ENCODE assay signal across 26 cellular contexts in genomic region chr3:46516521-46516920, GRCh38. TPM values are rescaled to one million over a fixed set of nuclear protein-coding genes. Genes with fewer than 3 reads are reported as not detected.
DNase-seq lines count a peak whose midpoint lies in the region; ATAC-seq and TF ChIP-seq lines count a peak whose summit lies in the region.
"Had no signal": no experiment of that assay in that cellular context is flagged by ENCODE, and none has a peak within 500 bp of the region (broad histone marks: within the 10 kb centered on the region; RNA-seq: fewer than 3 reads in every experiment).

No MANE protein-coding gene starts in this region.

- peaks cover 7% of the 10 kb centered on the region in 2 experiments; a peak in 3 of 4 replicates for H3K4me1 Mint-ChIP-seq in H9
- H3K4me1 Mint-ChIP-seq: activated naive CD4-positive, alpha-beta T cell treated with anti-CD3 and anti-CD28 coated beads, Interleukin-2, amount 10 ng/mL, durations not matched to agents 7 days and 5 days; IgD-negative memory B cell; stimulated activated memory B cell treated with anti-CD40 and anti-IgM and Interleukin-4, amounts not matched to agents 10 μg/mL and 1 μg/mL and 100 μg/mL, for 72 hours had no signal

- no peaks in the 10 kb centered on the region for H3K9me2 ChIP-seq in PC-3 (replicated peaks; ENCODE audit: low read length)

- H2BK12ac ChIP-seq in H9 (ENCODE audit: insufficient read length, low read depth, low read length): no peak overlapping the region

- H3K36me3 ChIP-seq in PC-3 (ENCODE audit: low read depth, low read length): no peaks in the 10 kb centered on the region
- H3K36me3 ChIP-seq: MG63, spleen, uterus had no signal

- H4K91ac ChIP-seq in H9 (ENCODE audit: insufficient read length, low read depth, low read length): no peak overlapping the region

- 0 out of 7 replicates have a peak, but pooled peaks cover 0 to 3% (median 0%) of the 10 kb centered on the region in 3 experiments for H3K36me3 Mint-ChIP-seq in H9 (ENCODE audit: insufficient read depth in 1 of 3, low read depth in 3 of 3)
- H3K36me3 Mint-ChIP-seq: activated naive CD4-positive, alpha-beta T cell treated with anti-CD3 and anti-CD28 coated beads, Interleukin-2, amount 10 ng/mL, durations not matched to agents 7 days and 5 days; stimulated activated memory B cell treated with anti-CD40 and anti-IgM and Interleukin-4, amounts not matched to agents 10 μg/mL and 1 μg/mL and 100 μg/mL, for 72 hours had no signal

- no peak overlapping the region for H2BK120ac ChIP-seq in H9 (ENCODE audit: low read depth, low read length, poor library complexity, severe bottlenecking)

- no peak overlapping the region; a peak in 1 of 5 replicates for H3K4me3 Mint-ChIP-seq in H9
- H3K4me3 Mint-ChIP-seq: activated naive CD4-positive, alpha-beta T cell treated with anti-CD3 and anti-CD28 coated beads, Interleukin-2, amount 10 ng/mL, durations not matched to agents 7 days and 5 days; stimulated activated memory B cell treated with anti-CD40 and anti-IgM and Interleukin-4, amounts not matched to agents 10 μg/mL and 1 μg/mL and 100 μg/mL, for 72 hours had no signal

- no peaks in the 10 kb centered on the region for H3K23me2 ChIP-seq in H9 (ENCODE audit: insufficient read length, low read depth, low read length, poor library complexity, severe bottlenecking)

- no peak overlapping the region for H3K27ac ChIP-seq in H9 (ENCODE audit: insufficient read length, low read depth, low read length)
- H3K27ac ChIP-seq in PC-3 (ENCODE audit: low read length): peak overlapping the region; percentile 90
- H3K27ac ChIP-seq in substantia nigra (ENCODE audit: low read depth, low read length, poor library complexity, severe bottlenecking): no peak overlapping the region
- H3K27ac ChIP-seq: C4-2B, heart left ventricle, spleen, testis, uterus had no signal

- no peak overlapping the region for H3K56ac ChIP-seq in H9 (ENCODE audit: insufficient read length, low read depth, low read length)

- peak; percentile 34; the same call in 1 of the 2 replicates for ATAC-seq in PC-3
- no peak for ATAC-seq in GM18517 (IDR thresholded peaks at IDR 0.05; ENCODE audit: unreplicated experiment)
- ATAC-seq: GM12878; stimulated activated memory B cell treated with anti-CD40 and anti-IgM and Interleukin-4, amounts not matched to agents 10 μg/mL and 1 μg/mL and 100 μg/mL, for 72 hours had no signal

- H2AFZ ChIP-seq in H9 (ENCODE audit: low read length): no peak overlapping the region
- 0 out of 2 replicates have a peak overlapping the region, but pooled peaks have one; percentile 20 for H2AFZ ChIP-seq in PC-3 (ENCODE audit: low read length)

- H2BK20ac ChIP-seq in H9 (ENCODE audit: low read depth, low read length, poor library complexity, severe bottlenecking): no peak overlapping the region

- H3K9ac ChIP-seq in H9 (ENCODE audit: extremely low read depth, insufficient read length, low read length) (no peak overlapping the region), PC-3 (ENCODE audit: low read length) (peak overlapping the region; percentile 48)

- H3K4me3 ChIP-seq in PC-3 (ENCODE audit: low read length) (no peak overlapping the region), choroid plexus epithelial cell (ENCODE audit: low read depth, low read length) (no peak overlapping the region), retinal pigment epithelial cell (ENCODE audit: low read length) (no peak overlapping the region)
- H3K4me3 ChIP-seq: GM12878, heart left ventricle, MG63, spleen, testis, uterus had no signal

- TF ChIP-seq CTCF in H9 (conservative IDR thresholded peaks at IDR 0.05): no peak
- no peak for TF ChIP-seq CTCF in PC-3 (conservative IDR thresholded peaks at IDR 0.05; ENCODE audit: low read depth, low read length)
- no peak for TF ChIP-seq CTCF in choroid plexus epithelial cell (conservative IDR thresholded peaks at IDR 0.05; ENCODE audit: low read depth, low read length)
- no peak for TF ChIP-seq CTCF in retinal pigment epithelial cell (conservative IDR thresholded peaks at IDR 0.05; ENCODE audit: low read depth, low read length)

- no peak for DNase-seq in H9
- no peak for DNase-seq in PC-3
- DNase-seq in choroid plexus epithelial cell (ENCODE audit: low read depth): peak; percentile 15
- DNase-seq in retinal pigment epithelial cell (ENCODE audit: low read depth): peak; percentile 12
- DNase-seq in substantia nigra (lab: John Stamatoyannopoulos, UW): no peak
- DNase-seq in NCI-H1417 (lab: John Stamatoyannopoulos, UW): no peak
- DNase-seq: activated CD4-positive, alpha-beta T cell treated with anti-CD3 and anti-CD28 coated beads for 4 hours; activated naive CD4-positive, alpha-beta T cell treated with anti-CD3 and anti-CD28 coated beads, Interleukin-2, amount 10 ng/mL, durations not matched to agents 7 days and 5 days; activated T-cell treated with anti-CD3 and anti-CD28 coated beads, Interleukin-2, amount 50 U/mL, for 48 hours; central memory CD4-positive, alpha-beta T cell; DND-41; heart left ventricle; NCI-H2081 treated with DMSO at 0.1 percent for 48 hours; NCI-H510A; NK-92 treated with Interleukin-12 subunit alpha and Interleukin-12 subunit beta, amount 100 ng/mL, for 24 hours; spleen; stimulated activated CD4-positive, alpha-beta T cell treated with anti-CD3 and anti-CD28 coated beads, Interleukin-2, amount 100 ng/mL, for 48 hours; testis; uterus had no signal

- no peaks in the 10 kb centered on the region for H3K9me3 ChIP-seq in H9 (ENCODE audit: control insufficient read depth, low read depth, low read length)
- no peaks in the 10 kb centered on the region for H3K9me3 ChIP-seq in PC-3 (ENCODE audit: low read length)
- H3K9me3 ChIP-seq: heart left ventricle, MG63, spleen, testis, uterus had no signal

- no peaks in the 10 kb centered on the region for H3K27me3 Mint-ChIP-seq in H9 (ENCODE audit: low read depth)

- H3K18ac ChIP-seq in H9 (ENCODE audit: insufficient read length, low read depth, low read length): no peak overlapping the region

- H2BK5ac ChIP-seq in H9 (ENCODE audit: insufficient read length, low read length): no peak overlapping the region

- no peak overlapping the region for H3T11ph ChIP-seq in H9 (ENCODE audit: low read length)

- H3K4me1 ChIP-seq in H9 (ENCODE audit: insufficient read depth, low read length) (no peaks in the 10 kb centered on the region), PC-3 (ENCODE audit: insufficient read depth, low read length) (peaks cover 23% of the 10 kb centered on the region)
- H3K4me1 ChIP-seq: heart left ventricle, testis, uterus had no signal

- H4K5ac ChIP-seq in H9 (ENCODE audit: insufficient read length, low read depth, low read length): no peak overlapping the region

- no CpG with 5 or more reads among the region's 4 CpGs for WGBS in H9 (ENCODE audit: extremely low coverage, insufficient read length, low lambda C conversion rate)

- H3K4ac ChIP-seq in H9 (ENCODE audit: low read depth, low read length): no peak overlapping the region

- no peak overlapping the region for H2AK5ac ChIP-seq in H9 (ENCODE audit: insufficient read length, low read length)

- H2BK15ac ChIP-seq in H9 (ENCODE audit: low read depth, low read length): no peak overlapping the region

- H3K4me2 ChIP-seq in H9 (ENCODE audit: insufficient read depth, insufficient read length, low read length) (no peak overlapping the region), PC-3 (ENCODE audit: low read length) (peak overlapping the region; percentile 19)

- H3K79me1 ChIP-seq in H9 (ENCODE audit: insufficient read depth, low read depth, low read length, poor library complexity, severe bottlenecking): no peaks in the 10 kb centered on the region

- no peak overlapping the region; the same call in 1 of the 2 replicates for H3K14ac ChIP-seq in H9 (ENCODE audit: insufficient read depth, low read length)

- H3K79me2 ChIP-seq in H9 (ENCODE audit: insufficient read depth, low read length) (no peaks in the 10 kb centered on the region), PC-3 (ENCODE audit: low read length) (no peaks in the 10 kb centered on the region)

- CTCF ChIA-PET in PC-3 (lab: Charles Lee): interaction anchor here (1.3 kb wide), 1 partner anchor 28 kb away, joined by 9 read pairs; no protein-coding TSS in a partner anchor

- H3K23ac ChIP-seq in H9 (ENCODE audit: insufficient read length, low read depth, low read length): no peak overlapping the region

- H3K27ac Mint-ChIP-seq in H9: peak overlapping the region in 2 of 3 experiments; percentile 8 to 44; a peak in 1 of 7 replicates
- H3K27ac Mint-ChIP-seq: activated naive CD4-positive, alpha-beta T cell treated with anti-CD3 and anti-CD28 coated beads, Interleukin-2, amount 10 ng/mL, durations not matched to agents 7 days and 5 days; IgD-negative memory B cell; stimulated activated memory B cell treated with anti-CD40 and anti-IgM and Interleukin-4, amounts not matched to agents 10 μg/mL and 1 μg/mL and 100 μg/mL, for 72 hours had no signal

- no peaks in the 10 kb centered on the region for H3K27me3 ChIP-seq in H9 (ENCODE audit: insufficient read depth, low read length)
- H3K27me3 ChIP-seq in PC-3 (ENCODE audit: low read length): no peaks in the 10 kb centered on the region
- H3K27me3 ChIP-seq: MG63, spleen, testis, uterus had no signal

- BruUV-seq in PC-3 (replicated peaks; lab: Mats Ljungman, UMichigan): TSS peak; percentile 73

- POLR2A ChIA-PET in PC-3 (lab: Charles Lee; ENCODE audit: unreplicated experiment): no interaction called here

- H3K9me3 Mint-ChIP-seq in H9: no peaks in the 10 kb centered on the region
- H3K9me3 Mint-ChIP-seq: activated naive CD4-positive, alpha-beta T cell treated with anti-CD3 and anti-CD28 coated beads, Interleukin-2, amount 10 ng/mL, durations not matched to agents 7 days and 5 days; IgD-negative memory B cell; stimulated activated memory B cell treated with anti-CD40 and anti-IgM and Interleukin-4, amounts not matched to agents 10 μg/mL and 1 μg/mL and 100 μg/mL, for 72 hours had no signal

- no peak overlapping the region for H4K8ac ChIP-seq in H9 (replicated peaks; ENCODE audit: insufficient read length, low read depth, low read length)

- no peaks in the 10 kb centered on the region for H4K20me1 ChIP-seq in H9 (ENCODE audit: control insufficient read depth, insufficient read depth, insufficient read length)
- no peaks in the 10 kb centered on the region for H4K20me1 ChIP-seq in PC-3 (ENCODE audit: low read length)

- intact Hi-C loops in PC-3 (cut with micrococcal nuclease): no loop called here

- peaks cover 6% of the 10 kb centered on the region for H3F3A ChIP-seq in PC-3 (ENCODE audit: low read length, unreplicated experiment)

RNA-seq across cellular contexts. Expression of gene RTP3, which starts 18.7 kb away (rescaled TPM):
- total RNA-seq in H9 (2021) (not detected in 2 replicates), PC-3 (2014; rRNA removed) (not detected in 2 replicates)
- total RNA-seq: GM12878; heart left ventricle; spleen; T-helper 2 cell treated with Interferon-gamma antibody and Interleukin-4, amounts not matched to agents 100 ng/mL and 5 ng/mL, for 36 hours; uterus had no signal

RNA-seq across cellular contexts. Expression of gene LRRC2, which starts 49.6 kb away (rescaled TPM):
- total RNA-seq in H9 (2021) (2.6 and 3.4 TPM in 2 replicates), PC-3 (2014; rRNA removed) (0.26 and 0.35 TPM in 2 replicates)
- total RNA-seq: GM12878; T-helper 2 cell treated with Interferon-gamma antibody and Interleukin-4, amounts not matched to agents 100 ng/mL and 5 ng/mL, for 36 hours had no signal

RNA-seq across cellular contexts. Expression of gene LTF, which starts 51.8 kb away (rescaled TPM):
- not detected in 2 replicates for total RNA-seq in H9 (2021)
- not detected in 2 replicates for total RNA-seq in PC-3 (2014; rRNA removed)
- total RNA-seq: T-helper 2 cell treated with Interferon-gamma antibody and Interleukin-4, amounts not matched to agents 100 ng/mL and 5 ng/mL, for 36 hours had no signal

Comparison
In these comparisons a context has a peak if more than half of its experiments do, and no peak if none do; other contexts are left out.
1. DNase-seq: peak in choroid plexus epithelial cell (single experiment) and retinal pigment epithelial cell (single experiment); none in H9 (single experiment), PC-3 (single experiment), substantia nigra (0 of 49) and NCI-H1417 (0 of 3).